In the genomic region with DNA sequence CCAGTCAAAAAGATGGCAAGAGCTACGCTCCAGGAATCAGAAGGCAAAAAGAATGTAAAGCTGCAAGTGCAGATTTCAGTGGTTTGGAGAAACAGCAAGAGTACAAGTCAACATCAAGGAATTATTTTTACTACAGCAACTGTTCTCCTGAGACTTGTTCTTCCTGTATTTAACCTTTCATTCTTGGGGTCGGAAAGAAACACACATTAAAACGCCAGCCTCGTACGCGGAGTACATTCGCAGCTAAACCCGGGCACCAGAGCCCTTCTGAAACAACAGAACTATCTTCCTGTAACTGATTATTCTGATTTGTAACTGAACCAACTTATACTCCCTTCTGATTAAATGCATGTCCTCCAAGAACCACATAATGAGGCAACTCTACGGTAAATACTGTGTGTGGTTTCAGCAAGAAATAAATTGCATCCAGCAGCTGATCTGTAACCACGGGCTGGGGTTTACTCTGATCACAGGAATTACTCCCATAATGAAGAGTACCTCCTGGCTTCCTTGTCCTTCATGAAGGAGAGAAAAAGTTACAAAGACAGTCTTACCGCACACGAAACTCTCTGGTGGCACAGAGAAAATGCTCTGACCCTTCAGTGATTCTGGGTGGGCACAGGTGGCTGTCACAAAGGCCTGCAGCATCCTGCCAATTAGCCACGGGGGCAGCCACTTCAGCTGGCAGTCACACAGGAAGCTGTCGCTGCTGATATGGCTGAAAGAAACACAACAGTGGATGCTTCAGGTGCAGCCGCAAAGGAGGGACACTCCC, we compare ENCODE assay signal across 8 cellular contexts.
DNase-seq lines count a peak whose midpoint lies in the region; ATAC-seq and TF ChIP-seq lines count a peak whose summit lies in the region.

No MANE protein-coding gene starts in this region.

- no peak for TF ChIP-seq CTCF in type B pancreatic cell (conservative IDR thresholded peaks at IDR 0.05)

- DNase-seq in effector CD4-positive, alpha-beta T cell, result peak; percentile 43
- peak; percentile 27 to 34 for DNase-seq in stimulated activated CD4-positive, alpha-beta T cell treated with anti-CD3 and anti-CD28 coated beads, Interleukin-15, amount 100 ng/mL, for 48 hours (ENCODE audit: low read depth in 2 of 2)
- DNase-seq in LoVo (ENCODE audit: low spot score) (no peak), type B pancreatic cell (ENCODE audit: extremely low spot score, unreplicated experiment) (no peak)

- no peaks in the 10 kb centered on the region for H3K9me3 Mint-ChIP-seq in type B pancreatic cell

- H3K27me3 Mint-ChIP-seq in type B pancreatic cell, result no peaks in the 10 kb centered on the region

- H3K4me3 Mint-ChIP-seq in type B pancreatic cell, result no peak overlapping the region

- peaks cover 47% of the 10 kb centered on the region for H3K36me3 Mint-ChIP-seq in type B pancreatic cell

- H3K4me1 Mint-ChIP-seq in type B pancreatic cell (ENCODE audit: unreplicated experiment), result peaks cover 30% of the 10 kb centered on the region

- ATAC-seq in GM18861 (IDR thresholded peaks at IDR 0.05; ENCODE audit: unreplicated experiment) (peak; percentile 89), HG02885 (IDR thresholded peaks at IDR 0.05; ENCODE audit: poor library complexity, unreplicated experiment) (peak; percentile 58), HG03025 (IDR thresholded peaks at IDR 0.05; ENCODE audit: low FRiP score, unreplicated experiment) (no peak)
- ATAC-seq in activated CD4-positive, CD25-positive, alpha-beta regulatory T cell treated with anti-CD3 and anti-CD28 coated beads, Interleukin-2, amount 50 U/mL, for 24 hours, result peak; percentile 77 to 80

- H3K27ac Mint-ChIP-seq in type B pancreatic cell, result no peak overlapping the region

Comparison
In these comparisons a context has a peak if more than half of its experiments do, and no peak if none do; other contexts are left out.
1. DNase-seq: peak in effector CD4-positive, alpha-beta T cell (single experiment) and stimulated activated CD4-positive, alpha-beta T cell treated with anti-CD3 and anti-CD28 coated beads, Interleukin-15, amount 100 ng/mL, for 48 hours (2 of 2); none in LoVo (single experiment) and type B pancreatic cell (single experiment).